Comparison of ENCODE assay signal across 1 cellular context in the genomic region with DNA sequence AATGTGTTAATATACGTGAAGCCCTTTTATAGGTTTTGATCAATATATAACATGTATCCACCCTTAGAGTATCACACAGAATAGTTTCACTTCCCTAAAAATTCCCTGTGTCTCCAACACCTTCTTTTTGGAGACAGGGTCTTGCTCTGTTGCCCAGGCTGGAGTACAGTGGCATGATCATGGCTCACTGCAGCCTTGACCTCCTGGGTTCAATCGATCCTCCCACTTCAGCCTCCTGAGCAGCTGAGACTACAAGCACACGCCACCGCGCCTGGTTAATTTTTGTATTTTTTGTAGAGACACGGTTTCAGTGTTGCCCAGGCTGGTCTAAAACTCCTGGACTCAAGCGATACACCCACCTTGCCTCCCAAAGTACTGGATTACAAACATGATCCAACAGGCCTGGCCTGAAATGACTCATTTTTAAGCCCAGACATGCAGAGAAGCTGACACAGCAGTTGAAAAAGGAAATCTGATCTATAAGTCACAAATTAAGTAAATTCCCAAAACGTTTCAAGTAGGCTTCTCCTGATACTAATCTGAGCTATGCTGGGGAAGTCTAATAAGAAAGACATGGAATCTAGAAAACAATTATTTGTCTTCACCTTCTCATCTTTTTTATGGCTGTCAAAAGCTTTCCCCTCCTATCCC.
TF ChIP-seq lines count a peak whose summit lies in the region.

No MANE protein-coding gene starts in this region.

TF ChIP-seq in GM12878, 131 proteins besides CTCF, POLR2A, EP300 and RAD21:
- TF ChIP-seq, protein P1, sequence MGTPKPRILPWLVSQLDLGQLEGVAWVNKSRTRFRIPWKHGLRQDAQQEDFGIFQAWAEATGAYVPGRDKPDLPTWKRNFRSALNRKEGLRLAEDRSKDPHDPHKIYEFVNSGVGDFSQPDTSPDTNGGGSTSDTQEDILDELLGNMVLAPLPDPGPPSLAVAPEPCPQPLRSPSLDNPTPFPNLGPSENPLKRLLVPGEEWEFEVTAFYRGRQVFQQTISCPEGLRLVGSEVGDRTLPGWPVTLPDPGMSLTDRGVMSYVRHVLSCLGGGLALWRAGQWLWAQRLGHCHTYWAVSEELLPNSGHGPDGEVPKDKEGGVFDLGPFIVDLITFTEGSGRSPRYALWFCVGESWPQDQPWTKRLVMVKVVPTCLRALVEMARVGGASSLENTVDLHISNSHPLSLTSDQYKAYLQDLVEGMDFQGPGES (IDR thresholded peaks at IDR 0.05) = no peak
- TF ChIP-seq IKZF1 (conservative IDR thresholded peaks at IDR 0.05) = 0 out of 2 replicates have a peak, but pooled peaks have one; percentile 10
- TF ChIP-seq, protein P2, sequence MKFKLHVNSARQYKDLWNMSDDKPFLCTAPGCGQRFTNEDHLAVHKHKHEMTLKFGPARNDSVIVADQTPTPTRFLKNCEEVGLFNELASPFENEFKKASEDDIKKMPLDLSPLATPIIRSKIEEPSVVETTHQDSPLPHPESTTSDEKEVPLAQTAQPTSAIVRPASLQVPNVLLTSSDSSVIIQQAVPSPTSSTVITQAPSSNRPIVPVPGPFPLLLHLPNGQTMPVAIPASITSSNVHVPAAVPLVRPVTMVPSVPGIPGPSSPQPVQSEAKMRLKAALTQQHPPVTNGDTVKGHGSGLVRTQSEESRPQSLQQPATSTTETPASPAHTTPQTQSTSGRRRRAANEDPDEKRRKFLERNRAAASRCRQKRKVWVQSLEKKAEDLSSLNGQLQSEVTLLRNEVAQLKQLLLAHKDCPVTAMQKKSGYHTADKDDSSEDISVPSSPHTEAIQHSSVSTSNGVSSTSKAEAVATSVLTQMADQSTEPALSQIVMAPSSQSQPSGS (IDR thresholded peaks at IDR 0.05; ENCODE audit: low read length) = no peak
- no peak for TF ChIP-seq ZNF622 (IDR thresholded peaks at IDR 0.05)
- TF ChIP-seq SPI1 (IDR thresholded peaks at IDR 0.05; ENCODE audit: borderline replicate concordance, insufficient read depth, low read depth, low read length) = peak; percentile 37; the same call in 1 of the 2 replicates
- TF ChIP-seq, protein P3, sequence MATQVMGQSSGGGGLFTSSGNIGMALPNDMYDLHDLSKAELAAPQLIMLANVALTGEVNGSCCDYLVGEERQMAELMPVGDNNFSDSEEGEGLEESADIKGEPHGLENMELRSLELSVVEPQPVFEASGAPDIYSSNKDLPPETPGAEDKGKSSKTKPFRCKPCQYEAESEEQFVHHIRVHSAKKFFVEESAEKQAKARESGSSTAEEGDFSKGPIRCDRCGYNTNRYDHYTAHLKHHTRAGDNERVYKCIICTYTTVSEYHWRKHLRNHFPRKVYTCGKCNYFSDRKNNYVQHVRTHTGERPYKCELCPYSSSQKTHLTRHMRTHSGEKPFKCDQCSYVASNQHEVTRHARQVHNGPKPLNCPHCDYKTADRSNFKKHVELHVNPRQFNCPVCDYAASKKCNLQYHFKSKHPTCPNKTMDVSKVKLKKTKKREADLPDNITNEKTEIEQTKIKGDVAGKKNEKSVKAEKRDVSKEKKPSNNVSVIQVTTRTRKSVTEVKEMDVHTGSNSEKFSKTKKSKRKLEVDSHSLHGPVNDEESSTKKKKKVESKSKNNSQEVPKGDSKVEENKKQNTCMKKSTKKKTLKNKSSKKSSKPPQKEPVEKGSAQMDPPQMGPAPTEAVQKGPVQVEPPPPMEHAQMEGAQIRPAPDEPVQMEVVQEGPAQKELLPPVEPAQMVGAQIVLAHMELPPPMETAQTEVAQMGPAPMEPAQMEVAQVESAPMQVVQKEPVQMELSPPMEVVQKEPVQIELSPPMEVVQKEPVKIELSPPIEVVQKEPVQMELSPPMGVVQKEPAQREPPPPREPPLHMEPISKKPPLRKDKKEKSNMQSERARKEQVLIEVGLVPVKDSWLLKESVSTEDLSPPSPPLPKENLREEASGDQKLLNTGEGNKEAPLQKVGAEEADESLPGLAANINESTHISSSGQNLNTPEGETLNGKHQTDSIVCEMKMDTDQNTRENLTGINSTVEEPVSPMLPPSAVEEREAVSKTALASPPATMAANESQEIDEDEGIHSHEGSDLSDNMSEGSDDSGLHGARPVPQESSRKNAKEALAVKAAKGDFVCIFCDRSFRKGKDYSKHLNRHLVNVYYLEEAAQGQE (IDR thresholded peaks at IDR 0.05; ENCODE audit: low read depth, low read length) = no peak
- TF ChIP-seq MYC (IDR thresholded peaks at IDR 0.05; ENCODE audit: insufficient read depth, insufficient read length, insufficient replicate concordance, low read length, severe bottlenecking) = no peak
- no peak for TF ChIP-seq JUNB (IDR thresholded peaks at IDR 0.05)
- TF ChIP-seq TCF12 (IDR thresholded peaks at IDR 0.05; ENCODE audit: low read depth, low read length) = no peak
- no peak for TF ChIP-seq STAT3 (IDR thresholded peaks at IDR 0.05; ENCODE audit: low read depth, low read length)
- TF ChIP-seq, protein P4, sequence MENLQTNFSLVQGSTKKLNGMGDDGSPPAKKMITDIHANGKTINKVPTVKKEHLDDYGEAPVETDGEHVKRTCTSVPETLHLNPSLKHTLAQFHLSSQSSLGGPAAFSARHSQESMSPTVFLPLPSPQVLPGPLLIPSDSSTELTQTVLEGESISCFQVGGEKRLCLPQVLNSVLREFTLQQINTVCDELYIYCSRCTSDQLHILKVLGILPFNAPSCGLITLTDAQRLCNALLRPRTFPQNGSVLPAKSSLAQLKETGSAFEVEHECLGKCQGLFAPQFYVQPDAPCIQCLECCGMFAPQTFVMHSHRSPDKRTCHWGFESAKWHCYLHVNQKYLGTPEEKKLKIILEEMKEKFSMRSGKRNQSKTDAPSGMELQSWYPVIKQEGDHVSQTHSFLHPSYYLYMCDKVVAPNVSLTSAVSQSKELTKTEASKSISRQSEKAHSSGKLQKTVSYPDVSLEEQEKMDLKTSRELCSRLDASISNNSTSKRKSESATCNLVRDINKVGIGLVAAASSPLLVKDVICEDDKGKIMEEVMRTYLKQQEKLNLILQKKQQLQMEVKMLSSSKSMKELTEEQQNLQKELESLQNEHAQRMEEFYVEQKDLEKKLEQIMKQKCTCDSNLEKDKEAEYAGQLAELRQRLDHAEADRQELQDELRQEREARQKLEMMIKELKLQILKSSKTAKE (IDR thresholded peaks at IDR 0.05; ENCODE audit: low read depth, poor library complexity, severe bottlenecking) = no peak
- TF ChIP-seq RCOR1 (conservative IDR thresholded peaks at IDR 0.05; ENCODE audit: low read depth, low read length) = no peak
TF ChIP-seq in GM12878: peak in this region for 2.
